1 cellular context compared by ENCODE assay signal in genomic region chr2:28319118-28320008, GRCh38.
TF ChIP-seq lines count a peak whose summit lies in the region.

No MANE protein-coding gene starts in this region.

TF ChIP-seq in GM23338, 12 proteins besides CTCF, POLR2A, EP300 and RAD21 (continued from another document):
- TF ChIP-seq ZNF462 (CRISPR knock-in tag; IDR thresholded peaks at IDR 0.05) (no peak), ETS1 (IDR thresholded peaks at IDR 0.05) (no peak), STAT1 (IDR thresholded peaks at IDR 0.05; ENCODE audit: unreplicated experiment) (no peak), REST (IDR thresholded peaks at IDR 0.05; ENCODE audit: unreplicated experiment) (no peak), POLR2AphosphoS5 (IDR thresholded peaks at IDR 0.05; ENCODE audit: low read depth) (no peak), ZNF331 (CRISPR knock-in tag; IDR thresholded peaks at IDR 0.05; ENCODE audit: low read depth) (no peak), NANOG (IDR thresholded peaks at IDR 0.05; ENCODE audit: borderline replicate concordance) (no peak), CREB1 (CRISPR knock-in tag; IDR thresholded peaks at IDR 0.05; ENCODE audit: low read depth) (no peak)
TF ChIP-seq in GM23338: peak in this region for 0.
